13 cellular contexts compared by ENCODE assay signal in the genomic region with DNA sequence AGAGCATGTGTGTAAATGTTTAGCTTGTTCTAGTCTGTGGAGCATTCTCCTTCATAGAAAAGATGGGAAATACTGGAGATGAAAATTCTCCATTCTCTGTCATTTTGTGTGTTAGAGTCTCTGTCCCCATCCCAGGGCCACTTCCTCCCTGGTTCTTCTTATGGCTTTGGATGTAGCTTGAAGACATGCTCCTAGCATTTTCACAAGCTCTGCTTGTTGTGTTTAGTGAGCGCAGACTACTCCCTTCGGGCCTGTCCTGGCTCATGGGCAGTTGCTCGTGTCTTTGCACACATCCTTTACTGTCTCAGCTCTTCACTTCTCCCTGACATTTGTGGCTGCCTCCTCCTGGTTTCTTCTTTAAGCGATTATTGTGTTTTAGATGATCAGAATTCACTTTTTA. TPM values are rescaled to one million over a fixed set of nuclear protein-coding genes. Genes with fewer than 3 reads are reported as not detected.
DNase-seq lines count a peak whose midpoint lies in the region; ATAC-seq and TF ChIP-seq lines count a peak whose summit lies in the region.
"Had no signal": no experiment of that assay in that cellular context is flagged by ENCODE, and none has a peak within 500 bp of the region (broad histone marks: within the 10 kb centered on the region; RNA-seq: fewer than 3 reads in every experiment).

No MANE protein-coding gene starts in this region.

- no peaks in the 10 kb centered on the region for H3K27me3 ChIP-seq in cardiac muscle cell
- no peaks in the 10 kb centered on the region for H3K27me3 ChIP-seq in adrenal gland
- no peaks in the 10 kb centered on the region for H3K27me3 ChIP-seq in naive thymus-derived CD4-positive, alpha-beta T cell (ENCODE audit: control insufficient read depth in 2 of 2, insufficient read depth in 2 of 2, low read length in 2 of 2)
- H3K27me3 ChIP-seq in upper lobe of right lung, result no peaks in the 10 kb centered on the region
- H3K27me3 ChIP-seq: brain microvascular endothelial cell had no signal

- peak overlapping the region in 7 of 9 donors; percentile 20 to 89 (median 73) for H3K27ac Mint-ChIP-seq in naive thymus-derived CD4-positive, alpha-beta T cell

- H3K36me3 ChIP-seq in cardiac muscle cell (no peaks in the 10 kb centered on the region), adrenal gland (replicated peaks in 1 of 2) (no peaks in the 10 kb centered on the region), upper lobe of right lung (no peaks in the 10 kb centered on the region)
- H3K36me3 ChIP-seq in naive thymus-derived CD4-positive, alpha-beta T cell (ENCODE audit: control insufficient read depth in 2 of 3, insufficient read depth in 3 of 3, low read length in 3 of 3), result no peaks in the 10 kb centered on the region
- H3K36me3 ChIP-seq: brain microvascular endothelial cell had no signal

- POLR2A ChIA-PET in naive thymus-derived CD4-positive, alpha-beta T cell (lab: Charles Lee), result interaction anchor here (0.6 to 1.3 kb wide), 5 partner anchors 10 to 235 kb away, joined by 3 to 7 read pairs (median 3); a partner anchor contains a TSS

- H3K4me3 ChIP-seq in cardiac muscle cell (no peak overlapping the region), adrenal gland (no peak overlapping the region), upper lobe of right lung (no peak overlapping the region)
- no peak overlapping the region for H3K4me3 ChIP-seq in naive thymus-derived CD4-positive, alpha-beta T cell (ENCODE audit: low read length)
- H3K4me3 ChIP-seq: SK-N-MC had no signal

- ATAC-seq in left cardiac atrium, result no peak
- ATAC-seq in naive thymus-derived CD4-positive, alpha-beta T cell, result no peak
- ATAC-seq in upper lobe of right lung, result no peak

- H3K36me3 Mint-ChIP-seq in naive thymus-derived CD4-positive, alpha-beta T cell, result peaks cover 0 to 5% (median 0%) of the 10 kb centered on the region in 5 donors

- no peak for TF ChIP-seq POLR2A in adrenal gland (IDR thresholded peaks at IDR 0.05)

- no peak for TF ChIP-seq CTCF in cardiac muscle cell (IDR thresholded peaks at IDR 0.05; ENCODE audit: low read depth, low read length)
- TF ChIP-seq CTCF in adrenal gland (IDR thresholded peaks at IDR 0.05), result no peak
- no peak for TF ChIP-seq CTCF in upper lobe of right lung (IDR thresholded peaks at IDR 0.05)
- no peak for TF ChIP-seq CTCF in GM10266 (IDR thresholded peaks at IDR 0.05; ENCODE audit: control insufficient read depth, insufficient read depth, low read depth, missing control alignments)

- CTCF ChIA-PET in naive thymus-derived CD4-positive, alpha-beta T cell (lab: Charles Lee), result interaction anchor here (0.6 to 3.2 kb wide), 3 partner anchors 10 to 198 kb away, joined by 3 to 21 read pairs (median 5); no protein-coding TSS in a partner anchor

- peaks cover 59% of the 10 kb centered on the region for H3K4me1 ChIP-seq in cardiac muscle cell (ENCODE audit: low read depth)
- H3K4me1 ChIP-seq in adrenal gland (replicated peaks in 1 of 2), result peaks cover 41 to 68% of the 10 kb centered on the region in 2 donors
- H3K4me1 ChIP-seq in naive thymus-derived CD4-positive, alpha-beta T cell (ENCODE audit: control insufficient read depth in 2 of 2, insufficient read depth in 2 of 2, low read length in 2 of 2), result peaks cover 30 to 59% of the 10 kb centered on the region in 2 donors
- peaks cover 52% of the 10 kb centered on the region for H3K4me1 ChIP-seq in upper lobe of right lung

- peak overlapping the region in 8 of 10 donors; percentile 5 to 72 (median 46) for H3K4me3 Mint-ChIP-seq in naive thymus-derived CD4-positive, alpha-beta T cell

- H3K27me3 Mint-ChIP-seq in naive thymus-derived CD4-positive, alpha-beta T cell, result no peaks in the 10 kb centered on the region

- H3K4me1 Mint-ChIP-seq in naive thymus-derived CD4-positive, alpha-beta T cell, result peaks cover 71 to 89% (median 78%) of the 10 kb centered on the region in 7 donors

- peak overlapping the region; percentile 86 for H3K27ac ChIP-seq in cardiac muscle cell
- peak overlapping the region in 4 of 5 donors; percentile 29 to 86 (median 58) for H3K27ac ChIP-seq in adrenal gland
- H3K27ac ChIP-seq in naive thymus-derived CD4-positive, alpha-beta T cell (ENCODE audit: low read depth, low read length), result no peak overlapping the region
- H3K27ac ChIP-seq in upper lobe of right lung, result no peak overlapping the region
- H3K27ac ChIP-seq: brain microvascular endothelial cell, SK-N-MC had no signal

- no peaks in the 10 kb centered on the region for H3K9me3 ChIP-seq in cardiac muscle cell (ENCODE audit: low read depth)
- no peaks in the 10 kb centered on the region for H3K9me3 ChIP-seq in adrenal gland (replicated peaks in 1 of 3)
- no peaks in the 10 kb centered on the region for H3K9me3 ChIP-seq in naive thymus-derived CD4-positive, alpha-beta T cell (ENCODE audit: control insufficient read depth in 2 of 3, low read length in 3 of 3)
- H3K9me3 ChIP-seq in upper lobe of right lung, result no peaks in the 10 kb centered on the region

- intact Hi-C loops in left cardiac atrium (cut with DNase I), result no loop called here
- intact Hi-C loops in adrenal gland (cut with DNase I), result no loop called here
- intact Hi-C loops in naive thymus-derived CD4-positive, alpha-beta T cell (cut with micrococcal nuclease), result no loop called here
- intact Hi-C loops in upper lobe of right lung (cut with DNase I), result no loop called here

- DNase-seq in cardiac muscle cell (ENCODE audit: low read depth in 1 of 2, low spot score in 1 of 2) (no peak), left cardiac atrium (no peak), adrenal gland (peak in 1 of 7 donors; percentile 13), upper lobe of right lung (peak; percentile 6), GF-D8 (lab: John Stamatoyannopoulos, UW) (no peak), GM10266 (ENCODE audit: extremely low spot score) (no peak)
- DNase-seq in naive thymus-derived CD4-positive, alpha-beta T cell, result no peak
- no peak for DNase-seq in activated CD8-positive, alpha-beta memory T cell treated with anti-CD3 and anti-CD28 coated beads for 24 hours
- DNase-seq: brain microvascular endothelial cell, NCI-H510A had no signal

- no peaks in the 10 kb centered on the region for H3K9me3 Mint-ChIP-seq in naive thymus-derived CD4-positive, alpha-beta T cell

- WGBS in adrenal gland, 4 donors, result 74 to 87% (median 79%) methylated on average over 4 of the region's 4 CpGs

RNA-seq across cellular contexts. Expression of a gene that starts 30.4 kb away (rescaled TPM):
- total RNA-seq in cardiac muscle cell, result 99.4 and 117 TPM in 2 replicates
- 31.4 and 37.1 TPM in 2 replicates for polyA plus RNA-seq in cardiac muscle cell
- 100 to 1,000 TPM; 154 to 219 TPM for total RNA-seq in left cardiac atrium
- 100 to 1,000 TPM in 4 of 8 donors, 10 to 100 TPM in 4; 40.7 to 129 (median 96.0) TPM for total RNA-seq in adrenal gland
- 10 to 100 TPM; 66.6 to 80.7 (median 71.6) TPM for polyA plus RNA-seq in adrenal gland
- 100 to 1,000 TPM in 1 of 5 experiments, 10 to 100 TPM in 4; 49.6 to 123 (median 80.5) TPM for total RNA-seq in naive thymus-derived CD4-positive, alpha-beta T cell
- 1 to 10 TPM; 1.4 to 2.0 TPM for polyA plus RNA-seq in naive thymus-derived CD4-positive, alpha-beta T cell
- 92.3 TPM for total RNA-seq in upper lobe of right lung

RNA-seq across cellular contexts. Expression of a gene that starts 55.5 kb away (rescaled TPM):
- total RNA-seq in cardiac muscle cell (not detected in 2 replicates), left cardiac atrium (not detected), adrenal gland (not detected), upper lobe of right lung (not detected)
- polyA plus RNA-seq in cardiac muscle cell (not detected in 2 replicates), adrenal gland (not detected)
- total RNA-seq in naive thymus-derived CD4-positive, alpha-beta T cell, result not detected
- not detected for polyA plus RNA-seq in naive thymus-derived CD4-positive, alpha-beta T cell
- total RNA-seq: kidney epithelial cell, posterior vena cava had no signal

RNA-seq across cellular contexts. Expression of a gene that starts 57.2 kb away (rescaled TPM):
- not detected in 2 replicates for total RNA-seq in cardiac muscle cell
- polyA plus RNA-seq in cardiac muscle cell, result not detected in 2 replicates
- 1 to 10 TPM; 1.9 to 5.1 TPM for total RNA-seq in left cardiac atrium
- total RNA-seq in adrenal gland, result 1 to 10 TPM in 7 of 8 donors, under 1 TPM in 1; 0.54 to 8.5 (median 3.3) TPM
- polyA plus RNA-seq in adrenal gland, result 1 to 10 TPM; 1.5 to 4.2 (median 1.6) TPM
- 1 to 10 TPM in 2 of 5 experiments, under 1 TPM in 2, not detected in 1; 0.19 to 2.7 (median 0.69) TPM for total RNA-seq in naive thymus-derived CD4-positive, alpha-beta T cell
- polyA plus RNA-seq in naive thymus-derived CD4-positive, alpha-beta T cell, result not detected
- total RNA-seq in upper lobe of right lung, result 0.67 TPM
- total RNA-seq: kidney epithelial cell had no signal

Comparison
In these comparisons a context has a peak if more than half of its experiments do, and no peak if none do; other contexts are left out.
1. H3K27ac ChIP-seq: peak in cardiac muscle cell (single experiment) and adrenal gland (4 of 5); none in naive thymus-derived CD4-positive, alpha-beta T cell (single experiment) and upper lobe of right lung (single experiment).